ENCODE assay signal across 1 cellular context in the genomic region with DNA sequence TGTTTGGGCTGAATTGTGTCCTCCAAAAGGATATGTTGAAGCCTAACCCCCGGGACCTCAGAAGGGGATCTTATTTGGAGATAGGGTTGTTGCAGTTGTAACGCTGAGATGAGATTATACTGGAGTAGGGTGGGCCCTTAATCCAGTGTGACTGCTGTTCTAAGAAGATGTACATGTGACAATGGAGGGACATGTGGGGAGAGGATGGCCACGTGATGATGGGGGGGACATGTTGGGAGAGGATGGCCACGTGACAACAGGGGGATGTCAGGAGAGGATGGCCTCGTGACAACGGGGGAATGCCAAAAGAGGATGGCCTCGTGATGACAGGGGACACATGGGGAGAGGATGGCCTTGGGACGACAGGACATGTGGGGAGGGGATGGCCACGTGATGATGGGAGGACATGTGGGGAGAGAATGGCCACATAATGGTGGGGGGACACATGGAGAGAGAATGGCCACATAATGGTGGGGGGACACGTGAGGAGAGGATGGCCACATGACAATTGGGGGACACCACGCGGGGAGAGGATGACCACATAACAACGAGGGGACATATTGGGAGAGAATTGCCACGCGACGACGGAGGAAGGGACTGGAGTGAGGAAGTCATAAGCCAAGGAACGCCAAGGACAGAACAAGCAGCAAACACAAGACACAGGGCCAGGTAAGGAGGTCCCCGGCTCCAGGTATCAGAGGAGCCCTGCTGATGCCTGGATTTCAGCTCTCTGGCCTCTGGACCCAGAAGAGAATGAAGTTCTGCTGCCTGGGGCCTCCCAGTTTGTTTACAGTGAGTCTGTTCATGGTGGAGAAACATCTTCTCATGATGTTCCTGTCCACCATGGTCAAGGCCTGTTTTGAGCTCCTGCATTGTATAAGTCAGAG.
A peak's percentile ranks its signal among the peaks of the same experiment; 100 is the strongest.
TF ChIP-seq lines count a peak whose summit lies in the region.

No MANE protein-coding gene starts in this region.

TF ChIP-seq in HepG2, 621 proteins besides CTCF, POLR2A, EP300 and RAD21 (continued from another document and continues in another):
- TF ChIP-seq ZBTB44 (CRISPR knock-in tag; IDR thresholded peaks at IDR 0.05) (peak; percentile 13; the same call in 1 of the 2 replicates), ZNF468 (CRISPR knock-in tag; IDR thresholded peaks at IDR 0.05) (peak; percentile 23; the same call in 1 of the 2 replicates), ZNF281 (CRISPR knock-in tag; IDR thresholded peaks at IDR 0.05; ENCODE audit: borderline replicate concordance) (no peak), ZNF101 (CRISPR knock-in tag; IDR thresholded peaks at IDR 0.05; ENCODE audit: borderline replicate concordance, low read depth) (0 out of 2 replicates have a peak, but pooled peaks have one; percentile 89), GTF2F1 (IDR thresholded peaks at IDR 0.05; ENCODE audit: low read length) (no peak), JUN (CRISPR knock-in tag; IDR thresholded peaks at IDR 0.05) (no peak; the same call in 1 of the 2 replicates), ISL2 (CRISPR knock-in tag; IDR thresholded peaks at IDR 0.05) (no peak), ZNF883 (CRISPR knock-in tag; IDR thresholded peaks at IDR 0.05; ENCODE audit: not compliant biosample characterization) (peak; percentile 97), RFXAP (CRISPR knock-in tag; IDR thresholded peaks at IDR 0.05; ENCODE audit: borderline replicate concordance) (no peak; the same call in none of the 2 replicates), ZNF430 (CRISPR knock-in tag; IDR thresholded peaks at IDR 0.05) (peak; percentile 94), ISX (CRISPR knock-in tag; conservative IDR thresholded peaks at IDR 0.05) (no peak), BORCS8-MEF2B (CRISPR knock-in tag; IDR thresholded peaks at IDR 0.05) (peak; percentile 69; the same call in 1 of the 2 replicates), HNRNPH1 (optimal IDR thresholded peaks at IDR 0.05; ENCODE audit: low read depth, low read length) (no peak), SPEN (CRISPR knock-in tag; IDR thresholded peaks at IDR 0.05; ENCODE audit: low read depth) (peak; percentile 84; the same call in 1 of the 2 replicates), ZNF3 (CRISPR knock-in tag; IDR thresholded peaks at IDR 0.05) (no peak), ZNF460 (CRISPR knock-in tag; IDR thresholded peaks at IDR 0.05; ENCODE audit: borderline replicate concordance) (0 out of 2 replicates have a peak, but pooled peaks have one; percentile 10), ZNF549 (CRISPR knock-in tag; IDR thresholded peaks at IDR 0.05) (0 out of 2 replicates have a peak, but pooled peaks have one; percentile 21), GLI4 (CRISPR knock-in tag; IDR thresholded peaks at IDR 0.05; ENCODE audit: borderline replicate concordance) (peak; percentile 3; the same call in 1 of the 2 replicates), ZNF280D (CRISPR knock-in tag; IDR thresholded peaks at IDR 0.05) (peak; percentile 87), ZNF703 (CRISPR knock-in tag; IDR thresholded peaks at IDR 0.05; ENCODE audit: borderline replicate concordance) (peak; percentile 80)
- TF ChIP-seq, protein P1, sequence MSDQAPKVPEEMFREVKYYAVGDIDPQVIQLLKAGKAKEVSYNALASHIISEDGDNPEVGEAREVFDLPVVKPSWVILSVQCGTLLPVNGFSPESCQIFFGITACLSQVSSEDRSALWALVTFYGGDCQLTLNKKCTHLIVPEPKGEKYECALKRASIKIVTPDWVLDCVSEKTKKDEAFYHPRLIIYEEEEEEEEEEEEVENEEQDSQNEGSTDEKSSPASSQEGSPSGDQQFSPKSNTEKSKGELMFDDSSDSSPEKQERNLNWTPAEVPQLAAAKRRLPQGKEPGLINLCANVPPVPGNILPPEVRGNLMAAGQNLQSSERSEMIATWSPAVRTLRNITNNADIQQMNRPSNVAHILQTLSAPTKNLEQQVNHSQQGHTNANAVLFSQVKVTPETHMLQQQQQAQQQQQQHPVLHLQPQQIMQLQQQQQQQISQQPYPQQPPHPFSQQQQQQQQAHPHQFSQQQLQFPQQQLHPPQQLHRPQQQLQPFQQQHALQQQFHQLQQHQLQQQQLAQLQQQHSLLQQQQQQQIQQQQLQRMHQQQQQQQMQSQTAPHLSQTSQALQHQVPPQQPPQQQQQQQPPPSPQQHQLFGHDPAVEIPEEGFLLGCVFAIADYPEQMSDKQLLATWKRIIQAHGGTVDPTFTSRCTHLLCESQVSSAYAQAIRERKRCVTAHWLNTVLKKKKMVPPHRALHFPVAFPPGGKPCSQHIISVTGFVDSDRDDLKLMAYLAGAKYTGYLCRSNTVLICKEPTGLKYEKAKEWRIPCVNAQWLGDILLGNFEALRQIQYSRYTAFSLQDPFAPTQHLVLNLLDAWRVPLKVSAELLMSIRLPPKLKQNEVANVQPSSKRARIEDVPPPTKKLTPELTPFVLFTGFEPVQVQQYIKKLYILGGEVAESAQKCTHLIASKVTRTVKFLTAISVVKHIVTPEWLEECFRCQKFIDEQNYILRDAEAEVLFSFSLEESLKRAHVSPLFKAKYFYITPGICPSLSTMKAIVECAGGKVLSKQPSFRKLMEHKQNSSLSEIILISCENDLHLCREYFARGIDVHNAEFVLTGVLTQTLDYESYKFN (CRISPR knock-in tag; conservative IDR thresholded peaks at IDR 0.05) = no peak
- TF ChIP-seq, protein P2, sequence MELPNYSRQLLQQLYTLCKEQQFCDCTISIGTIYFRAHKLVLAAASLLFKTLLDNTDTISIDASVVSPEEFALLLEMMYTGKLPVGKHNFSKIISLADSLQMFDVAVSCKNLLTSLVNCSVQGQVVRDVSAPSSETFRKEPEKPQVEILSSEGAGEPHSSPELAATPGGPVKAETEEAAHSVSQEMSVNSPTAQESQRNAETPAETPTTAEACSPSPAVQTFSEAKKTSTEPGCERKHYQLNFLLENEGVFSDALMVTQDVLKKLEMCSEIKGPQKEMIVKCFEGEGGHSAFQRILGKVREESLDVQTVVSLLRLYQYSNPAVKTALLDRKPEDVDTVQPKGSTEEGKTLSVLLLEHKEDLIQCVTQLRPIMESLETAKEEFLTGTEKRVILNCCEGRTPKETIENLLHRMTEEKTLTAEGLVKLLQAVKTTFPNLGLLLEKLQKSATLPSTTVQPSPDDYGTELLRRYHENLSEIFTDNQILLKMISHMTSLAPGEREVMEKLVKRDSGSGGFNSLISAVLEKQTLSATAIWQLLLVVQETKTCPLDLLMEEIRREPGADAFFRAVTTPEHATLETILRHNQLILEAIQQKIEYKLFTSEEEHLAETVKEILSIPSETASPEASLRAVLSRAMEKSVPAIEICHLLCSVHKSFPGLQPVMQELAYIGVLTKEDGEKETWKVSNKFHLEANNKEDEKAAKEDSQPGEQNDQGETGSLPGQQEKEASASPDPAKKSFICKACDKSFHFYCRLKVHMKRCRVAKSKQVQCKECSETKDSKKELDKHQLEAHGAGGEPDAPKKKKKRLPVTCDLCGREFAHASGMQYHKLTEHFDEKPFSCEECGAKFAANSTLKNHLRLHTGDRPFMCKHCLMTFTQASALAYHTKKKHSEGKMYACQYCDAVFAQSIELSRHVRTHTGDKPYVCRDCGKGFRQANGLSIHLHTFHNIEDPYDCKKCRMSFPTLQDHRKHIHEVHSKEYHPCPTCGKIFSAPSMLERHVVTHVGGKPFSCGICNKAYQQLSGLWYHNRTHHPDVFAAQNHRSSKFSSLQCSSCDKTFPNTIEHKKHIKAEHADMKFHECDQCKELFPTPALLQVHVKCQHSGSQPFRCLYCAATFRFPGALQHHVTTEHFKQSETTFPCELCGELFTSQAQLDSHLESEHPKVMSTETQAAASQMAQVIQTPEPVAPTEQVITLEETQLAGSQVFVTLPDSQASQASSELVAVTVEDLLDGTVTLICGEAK (IDR thresholded peaks at IDR 0.05) = no peak
- TF ChIP-seq, protein P2 (CRISPR knock-in tag; IDR thresholded peaks at IDR 0.05) = peak; percentile 86; the same call in 1 of the 2 replicates
